Comparison of ENCODE assay signal across 15 cellular contexts in the genomic region with DNA sequence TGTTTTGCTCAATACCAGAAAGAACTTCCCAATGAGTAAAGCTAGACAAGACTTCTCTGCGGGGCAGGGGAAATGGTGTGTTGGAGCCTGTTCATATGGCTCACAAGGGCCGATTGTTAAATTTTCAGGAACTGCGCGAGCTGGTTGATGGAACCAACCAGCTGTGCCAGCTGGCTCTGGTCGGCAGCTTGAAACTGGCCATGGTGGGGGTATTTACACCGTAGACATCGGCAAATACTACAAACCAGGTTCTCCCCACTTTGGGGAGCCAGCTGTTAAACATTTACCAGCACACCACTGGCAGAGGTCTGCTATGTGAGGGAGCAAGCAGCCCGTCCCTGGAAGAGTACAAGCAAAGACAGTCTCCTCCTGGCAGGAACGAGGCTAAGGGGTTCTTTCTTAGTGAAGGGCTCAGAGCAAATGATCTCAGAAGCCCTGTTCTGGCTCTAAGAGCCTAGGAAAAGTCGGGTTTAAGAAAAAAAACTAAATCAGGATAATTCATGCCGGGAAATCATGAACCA. TPM values are rescaled to one million over a fixed set of nuclear protein-coding genes. Genes with fewer than 3 reads are reported as not detected.
DNase-seq lines count a peak whose midpoint lies in the region; ATAC-seq, FAIRE-seq and TF ChIP-seq lines count a peak whose summit lies in the region.
"Had no signal": no experiment of that assay in that cellular context is flagged by ENCODE, and none has a peak within 500 bp of the region (broad histone marks: within the 10 kb centered on the region; RNA-seq: fewer than 3 reads in every experiment).

No MANE protein-coding gene starts in this region.

- H3K27ac ChIP-seq in colonic mucosa: peak overlapping the region; percentile 76
- peak overlapping the region; percentile 91 for H3K27ac ChIP-seq in HepG2 (ENCODE audit: extremely low read length, insufficient read depth, low read length)
- no peak overlapping the region for H3K27ac ChIP-seq in psoas muscle
- H3K27ac ChIP-seq: SK-N-MC, testis had no signal

- POLR2A ChIA-PET in HepG2 (lab: Yijun Ruan, JAX): interaction anchor here (1.0 to 5.0 kb wide), 22 partner anchors 8 to 206 kb away, joined by 3 to 66 read pairs (median 5); a partner anchor contains a TSS
- POLR2A ChIA-PET in HEK293T (lab: Yijun Ruan, JAX): no interaction called here

- H3K27ac Mint-ChIP-seq in CD14-positive monocyte: peak overlapping the region in 1 of 7 donors; percentile 15
- H3K27ac Mint-ChIP-seq: activated B cell treated with CpG ODN at 0.5 μM for 24 hours, nephron progenitor cell had no signal

- TF ChIP-seq RAD21 in HepG2 (CRISPR knock-in tag; IDR thresholded peaks at IDR 0.05): no peak

- TF ChIP-seq EP300 in HepG2 (IDR thresholded peaks at IDR 0.05; ENCODE audit: low read depth in 2 of 2, low read length in 2 of 2): peak in 1 of 2 experiments; percentile 73; a peak in 1 of 4 replicates
- no peak for TF ChIP-seq EP300 in HepG2 (CRISPR knock-in tag; IDR thresholded peaks at IDR 0.05; ENCODE audit: borderline replicate concordance)

- CTCF ChIA-PET in HepG2 (lab: Yijun Ruan, JAX; ENCODE audit: low intra/inter-chr PET ratio, low total read pairs): interaction anchor here (1.8 kb wide), 1 partner anchor 136 kb away, joined by 4 read pairs; no protein-coding TSS in a partner anchor
- CTCF ChIA-PET in HEK293T (lab: Yijun Ruan, JAX): no interaction called here

- H3K36me3 ChIP-seq in colonic mucosa (no peaks in the 10 kb centered on the region), HepG2 (replicated peaks in 1 of 2; ENCODE audit: control insufficient read depth in 1 of 2, insufficient read depth in 2 of 2, low read length in 2 of 2) (no peaks in the 10 kb centered on the region), psoas muscle (ENCODE audit: insufficient read depth in 1 of 2, low read depth in 1 of 2) (no peaks in the 10 kb centered on the region)

- no peak overlapping the region for H2AFZ ChIP-seq in HepG2 (ENCODE audit: low read length)

- no peak overlapping the region for H3K4me3 Mint-ChIP-seq in CD14-positive monocyte
- H3K4me3 Mint-ChIP-seq: activated B cell treated with CpG ODN at 0.5 μM for 24 hours, nephron progenitor cell had no signal

- H3K79me2 ChIP-seq in HepG2 (ENCODE audit: insufficient read depth, low read length): no peaks in the 10 kb centered on the region

- peak overlapping the region in 1 of 2 donors; percentile 72 for H3K9ac ChIP-seq in colonic mucosa (ENCODE audit: low read depth in 2 of 2, low read length in 2 of 2)
- H3K9ac ChIP-seq in HepG2 (ENCODE audit: insufficient read depth, low read depth, low read length): peak overlapping the region; percentile 64

- H3K4me3 ChIP-seq in colonic mucosa: no peak overlapping the region
- H3K4me3 ChIP-seq in HepG2 (replicated peaks in 1 of 3; ENCODE audit: insufficient read depth in 1 of 3, low read depth in 2 of 3, low read length in 3 of 3): peak overlapping the region; percentile 8 to 58 (median 27)
- no peak overlapping the region for H3K4me3 ChIP-seq in psoas muscle
- H3K4me3 ChIP-seq: SK-N-MC, testis had no signal

- ATAC-seq in HepG2: peak; percentile 68
- no peak for ATAC-seq in psoas muscle
- no peak for ATAC-seq in HG03039 (IDR thresholded peaks at IDR 0.05; ENCODE audit: unreplicated experiment)

- intact Hi-C loops in CD14-positive monocyte (cut with micrococcal nuclease): loop anchor here in 1 of 2 donors (10.0 kb wide), 1 partner anchor 295 kb away; no protein-coding TSS in a partner anchor
- intact Hi-C loops in colonic mucosa (cut with DNase I): loop anchor here (5.0 kb wide), 1 partner anchor 83 kb away; no protein-coding TSS in a partner anchor
- intact Hi-C loops in HepG2 (cut with micrococcal nuclease; ENCODE audit: unreplicated experiment): loop anchor here (1.0 to 10.0 kb wide), 3 partner anchors 7 to 285 kb away; no protein-coding TSS in a partner anchor
- intact Hi-C loops in psoas muscle (cut with DNase I): loop anchor here in 1 of 2 donors (10.0 kb wide), 2 partner anchors 755 to 1015 kb away; no protein-coding TSS in a partner anchor

- H3K27me3 ChIP-seq in colonic mucosa (no peaks in the 10 kb centered on the region), HepG2 (ENCODE audit: control insufficient read depth in 1 of 2, insufficient read depth in 2 of 2, low read length in 2 of 2) (no peaks in the 10 kb centered on the region), psoas muscle (ENCODE audit: insufficient read depth in 3 of 3, low read length in 2 of 3) (no peaks in the 10 kb centered on the region)
- H3K27me3 ChIP-seq: testis had no signal

- peaks cover 0 to 3% (median 0%) of the 10 kb centered on the region in 7 donors for H3K9me3 Mint-ChIP-seq in CD14-positive monocyte
- H3K9me3 Mint-ChIP-seq: activated B cell treated with CpG ODN at 0.5 μM for 24 hours, nephron progenitor cell had no signal

- peaks cover 0 to 2% of the 10 kb centered on the region in 2 donors for H3K36me3 Mint-ChIP-seq in CD14-positive monocyte

- peak; percentile 80 for FAIRE-seq in HepG2 (lab: Jason Lieb, UNC)

- H3K4me2 ChIP-seq in HepG2 (ENCODE audit: low read depth, low read length): peak overlapping the region; percentile 69

- WGBS in HepG2 (ENCODE audit: low lambda C conversion rate): 8% methylated on average over 9 of the region's 11 CpGs
- 68 to 72% (median 69%) methylated on average over 11 of the region's 11 CpGs for WGBS in psoas muscle, 3 donors

- TF ChIP-seq CTCF in CD14-positive monocyte (IDR thresholded peaks at IDR 0.05) (no peak), colonic mucosa (IDR thresholded peaks at IDR 0.05) (no peak), HepG2 (CRISPR knock-in tag; IDR thresholded peaks at IDR 0.05) (no peak), psoas muscle (IDR thresholded peaks at IDR 0.05) (no peak)

- H3K4me1 ChIP-seq in colonic mucosa: peaks cover 20% of the 10 kb centered on the region
- peaks cover 99% of the 10 kb centered on the region for H3K4me1 ChIP-seq in HepG2 (ENCODE audit: insufficient read depth, low read length)
- H3K4me1 ChIP-seq in psoas muscle: no peaks in the 10 kb centered on the region
- H3K4me1 ChIP-seq: testis had no signal

- H3K4me1 Mint-ChIP-seq in CD14-positive monocyte: peaks cover 26% of the 10 kb centered on the region

- peak in 1 of 2 experiments; percentile 49; a peak in 2 of 4 replicates for TF ChIP-seq POLR2A in HepG2 (IDR thresholded peaks at IDR 0.05; ENCODE audit: insufficient read depth in 1 of 2, low read depth in 2 of 2, low read length in 2 of 2)

- no TSS peak for BruUV-seq in HepG2 (replicated peaks; lab: Mats Ljungman, UMichigan)

- in situ Hi-C loops in HepG2 (cut with HindIII; ENCODE audit: extremely low pct_ligation_motif_present, low pct_unique_long_range_greater_than_20kb): no loop called here

- DNase-seq in CD14-positive monocyte (ENCODE audit: low spot score) (peak; percentile 7), colonic mucosa (peak; percentile 76), HepG2 (ENCODE audit: low spot score) (peak; percentile 86), psoas muscle (peak; percentile 11 to 15), T1000 (lab: John Stamatoyannopoulos, UW) (no peak), HEK293T (ENCODE audit: extremely low spot score) (no peak), UCSD-AML1 (lab: John Stamatoyannopoulos, UW; ENCODE audit: unreplicated experiment) (no peak)
- DNase-seq: activated B cell treated with CpG ODN at 0.5 μM for 24 hours; activated CD8-positive, alpha-beta memory T cell treated with anti-CD3 and anti-CD28 coated beads, Interleukin-2, amount 50 U/mL, for 4 hours; effector memory CD4-positive, alpha-beta T cell; nephron progenitor cell; stimulated activated CD4-positive, alpha-beta T cell treated with anti-CD3 and anti-CD28 coated beads, Interleukin-12 subunit alpha, Interleukin-12 subunit beta, amount 100 ng/mL, for 4 hours; testis had no signal

- H3K27me3 Mint-ChIP-seq in CD14-positive monocyte (ENCODE audit: low read depth in 3 of 3): peaks cover 6 to 9% (median 9%) of the 10 kb centered on the region in 3 donors

- H3K9me3 ChIP-seq in colonic mucosa (no peaks in the 10 kb centered on the region), HepG2 (ENCODE audit: low read length) (no peaks in the 10 kb centered on the region), psoas muscle (no peaks in the 10 kb centered on the region)
- H3K9me3 ChIP-seq: testis had no signal

- H4K20me1 ChIP-seq in HepG2 (ENCODE audit: insufficient read depth, low read length): no peaks in the 10 kb centered on the region

TF ChIP-seq in HepG2, 621 proteins besides CTCF, POLR2A, EP300 and RAD21 (continues in another document):
- TF ChIP-seq CC2D1A (CRISPR knock-in tag; IDR thresholded peaks at IDR 0.05) (no peak), ZNF607 (CRISPR knock-in tag; IDR thresholded peaks at IDR 0.05; ENCODE audit: borderline replicate concordance) (no peak)

TF ChIP-seq in HEK293T, 16 proteins besides CTCF, POLR2A, EP300 and RAD21 (continues in another document):
- TF ChIP-seq FOXK2 (IDR thresholded peaks at IDR 0.05) (no peak), ARNT (IDR thresholded peaks at IDR 0.05) (no peak)

RNA-seq across cellular contexts. Expression of a gene that starts 8.8 kb away (rescaled TPM):
- 1 to 10 TPM; 3.3 to 8.9 TPM for polyA plus RNA-seq in CD14-positive monocyte
- total RNA-seq in colonic mucosa: 10 to 100 TPM; 51.0 to 54.0 TPM
- 5.3 and 11.0 TPM in 2 replicates for total RNA-seq in HepG2 (2016; rRNA removed; fragmentation: Illumina TruSeq; extraction: Trizol)
- total RNA-seq in HepG2 (2016; cell fraction: cytosol; rRNA removed; fragmentation: Illumina TruSeq; extraction: Trizol; ENCODE audit: low read depth): 2.3 and 2.6 TPM in 2 replicates
- total RNA-seq in HepG2 (2016; cell fraction: insoluble cytoplasmic fraction; rRNA removed; fragmentation: Illumina TruSeq; extraction: Trizol): 5.2 and 10.5 TPM in 2 replicates
- 7.0 and 7.7 TPM in 2 replicates for total RNA-seq in HepG2 (2016; cell fraction: membrane; rRNA removed; fragmentation: Illumina TruSeq; extraction: Trizol)
- 9.9 and 13.1 TPM in 2 replicates for total RNA-seq in HepG2 (2016; cell fraction: nucleus; rRNA removed; fragmentation: Illumina TruSeq; extraction: Trizol)
- polyA plus RNA-seq in HepG2 (2011; rRNA removed): 8.8 and 10.2 TPM in 2 replicates
- polyA plus RNA-seq in HepG2 (2011; cell fraction: cytosol; rRNA removed): 7.4 TPM in 2 replicates
- polyA plus RNA-seq in HepG2 (2011; cell fraction: nucleus; rRNA removed): 42.1 and 46.0 TPM in 2 replicates
- 22.4 and 32.5 TPM in 2 replicates for polyA plus RNA-seq in HepG2 (2012)
- 0.69 and 1.1 TPM in 2 replicates for polyA plus RNA-seq in HepG2 (2016; cell fraction: cytosol; fragmentation: Illumina TruSeq; extraction: Trizol; ENCODE audit: low read depth)
- 16.0 and 20.6 TPM in 2 replicates for polyA plus RNA-seq in HepG2 (2016; cell fraction: insoluble cytoplasmic fraction; fragmentation: Illumina TruSeq; extraction: Trizol; ENCODE audit: low read depth)
- 2.4 and 3.8 TPM in 2 replicates for polyA plus RNA-seq in HepG2 (2016; cell fraction: membrane; fragmentation: Illumina TruSeq; extraction: Trizol; ENCODE audit: low read depth)
- polyA plus RNA-seq in HepG2 (2016; cell fraction: nucleus; fragmentation: Illumina TruSeq; extraction: Trizol; ENCODE audit: insufficient read depth, low read depth): 25.8 and 26.9 TPM in 2 replicates
- polyA minus RNA-seq in HepG2 (2011; rRNA and poly(A)+ RNA removed; ENCODE audit: low replicate concordance): 7.8 and 28.6 TPM in 2 replicates
- 19.5 and 20.1 TPM in 2 replicates for polyA minus RNA-seq in HepG2 (2011; cell fraction: cytosol; rRNA and poly(A)+ RNA removed)
- polyA minus RNA-seq in HepG2 (2011; cell fraction: nucleus; rRNA and poly(A)+ RNA removed): 27.4 and 29.2 TPM in 2 replicates
- total RNA-seq in psoas muscle: 10 to 100 TPM; 30.0 to 37.6 (median 35.4) TPM
- polyA plus RNA-seq in psoas muscle: 10 to 100 TPM; 10.4 to 24.3 (median 22.0) TPM

Comparison
In these comparisons a context has a peak if more than half of its experiments do, and no peak if none do; other contexts are left out.
1. DNase-seq: peak in CD14-positive monocyte (single experiment), colonic mucosa (single experiment), HepG2 (single experiment) and psoas muscle (2 of 2); none in T1000 (single experiment), HEK293T (single experiment) and UCSD-AML1 (single experiment).
2. H3K4me3 ChIP-seq: peak in HepG2 (3 of 3); none in colonic mucosa (single experiment) and psoas muscle (single experiment).